ENCODE assay signal across 12 cellular contexts in the genomic region with DNA sequence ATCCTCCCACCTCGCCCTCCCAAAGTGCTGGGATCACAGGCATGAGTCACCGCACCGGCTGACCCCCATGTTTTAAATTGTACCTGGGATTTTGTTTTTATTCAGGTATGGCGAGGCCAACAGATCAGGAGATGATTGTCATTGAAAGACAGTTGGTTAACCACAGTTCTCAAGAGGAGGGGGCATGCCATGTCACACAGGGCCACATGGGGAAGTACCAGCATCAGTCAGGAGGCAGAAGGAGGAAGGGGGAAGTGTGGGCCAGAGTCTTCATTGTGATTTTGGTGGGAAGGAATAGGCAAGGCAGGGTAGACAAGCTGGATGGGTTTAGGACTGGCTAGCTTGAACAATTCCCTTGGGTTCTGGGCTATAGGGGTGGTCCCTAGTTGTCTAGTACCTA. TPM values are rescaled to one million over a fixed set of nuclear protein-coding genes. Genes with fewer than 3 reads are reported as not detected.
DNase-seq lines count a peak whose midpoint lies in the region; ATAC-seq lines count a peak whose summit lies in the region.
"Had no signal": no experiment of that assay in that cellular context is flagged by ENCODE, and none has a peak within 500 bp of the region (broad histone marks: within the 10 kb centered on the region; RNA-seq: fewer than 3 reads in every experiment).

No MANE protein-coding gene starts in this region.

- peak; percentile 63 for ATAC-seq in activated CD8-positive, alpha-beta memory T cell treated with anti-CD3 and anti-CD28 coated beads, Interleukin-2, amount 10 ng/mL, durations not matched to agents 7 days and 5 days
- peak; percentile 82 to 96 for ATAC-seq in activated naive CD4-positive, alpha-beta T cell treated with anti-CD3 and anti-CD28 coated beads, Interleukin-2, amount 50 U/mL, for 72 hours
- ATAC-seq in GM19351 (IDR thresholded peaks at IDR 0.05; ENCODE audit: unreplicated experiment) (no peak), GM21515 (IDR thresholded peaks at IDR 0.05; ENCODE audit: unreplicated experiment) (no peak)
- ATAC-seq: left lobe of liver had no signal

- no peaks in the 10 kb centered on the region for H3K36me3 Mint-ChIP-seq in activated CD8-positive, alpha-beta memory T cell treated with anti-CD3 and anti-CD28 coated beads, Interleukin-2, amount 10 ng/mL, durations not matched to agents 7 days and 5 days
- H3K36me3 Mint-ChIP-seq in activated naive CD4-positive, alpha-beta T cell treated with anti-CD3 and anti-CD28 coated beads, Interleukin-2, amount 50 U/mL, for 72 hours, result no peaks in the 10 kb centered on the region

- no peak overlapping the region for H3K27ac Mint-ChIP-seq in activated CD8-positive, alpha-beta memory T cell treated with anti-CD3 and anti-CD28 coated beads, Interleukin-2, amount 10 ng/mL, durations not matched to agents 7 days and 5 days
- peak overlapping the region in 1 of 2 donors; percentile 18 for H3K27ac Mint-ChIP-seq in activated naive CD4-positive, alpha-beta T cell treated with anti-CD3 and anti-CD28 coated beads, Interleukin-2, amount 50 U/mL, for 72 hours
- H3K27ac Mint-ChIP-seq: activated T-helper 2 cell treated with anti-CD3 and anti-CD28 coated beads, Interferon-gamma antibody, Interleukin-2, Interleukin-4, amounts not matched to agents 10 μg/mL and 5 μg/mL and 100 μg/mL, durations not matched to agents 14 hours and 24 hours and 36 hours had no signal

- H3K4me1 Mint-ChIP-seq in activated CD8-positive, alpha-beta memory T cell treated with anti-CD3 and anti-CD28 coated beads, Interleukin-2, amount 10 ng/mL, durations not matched to agents 7 days and 5 days, result peaks cover 40% of the 10 kb centered on the region

- CTCF ChIA-PET in activated CD8-positive, alpha-beta memory T cell treated with anti-CD3 and anti-CD28 coated beads, Interleukin-2, amount 10 ng/mL, durations not matched to agents 7 days and 5 days (lab: Charles Lee), result interaction anchor here (1.0 to 6.1 kb wide), 7 partner anchors 11 to 50 kb away, joined by 3 to 69 read pairs (median 3); no protein-coding TSS in a partner anchor

- peaks cover 19% of the 10 kb centered on the region for H3K27me3 Mint-ChIP-seq in activated CD8-positive, alpha-beta memory T cell treated with anti-CD3 and anti-CD28 coated beads, Interleukin-2, amount 10 ng/mL, durations not matched to agents 7 days and 5 days

- no peaks in the 10 kb centered on the region for H3K9me3 Mint-ChIP-seq in activated CD8-positive, alpha-beta memory T cell treated with anti-CD3 and anti-CD28 coated beads, Interleukin-2, amount 10 ng/mL, durations not matched to agents 7 days and 5 days (ENCODE audit: low read depth)
- H3K9me3 Mint-ChIP-seq in activated naive CD4-positive, alpha-beta T cell treated with anti-CD3 and anti-CD28 coated beads, Interleukin-2, amount 50 U/mL, for 72 hours, result no peaks in the 10 kb centered on the region
- H3K9me3 Mint-ChIP-seq: activated T-helper 2 cell treated with anti-CD3 and anti-CD28 coated beads, Interferon-gamma antibody, Interleukin-2, Interleukin-4, amounts not matched to agents 10 μg/mL and 5 μg/mL and 100 μg/mL, durations not matched to agents 14 hours and 24 hours and 36 hours had no signal

- DNase-seq in activated CD8-positive, alpha-beta memory T cell treated with anti-CD3 and anti-CD28 coated beads, Interleukin-2, amount 10 ng/mL, durations not matched to agents 7 days and 5 days, result peak; percentile 50
- DNase-seq in activated CD8-positive, alpha-beta memory T cell treated with anti-CD3 and anti-CD28 coated beads, Interleukin-2, amount 50 U/mL, for 4 hours, result no peak
- DNase-seq in NOMO-1 (lab: John Stamatoyannopoulos, UW; ENCODE audit: unreplicated experiment in 2 of 2) (peak; percentile 67 to 81), pons (ENCODE audit: low spot score) (peak; percentile 56), NCI-H128 (lab: John Stamatoyannopoulos, UW; ENCODE audit: unreplicated experiment) (no peak)
- peak in 1 of 2 donors; percentile 16 for DNase-seq in activated naive CD4-positive, alpha-beta T cell treated with anti-CD3 and anti-CD28 coated beads, Interleukin-2, amount 50 U/mL, for 72 hours (ENCODE audit: low spot score in 2 of 2)
- DNase-seq: colonic mucosa, NCI-H748 treated with DMSO at 0.1 percent for 48 hours had no signal

- H3K4me3 Mint-ChIP-seq in activated CD8-positive, alpha-beta memory T cell treated with anti-CD3 and anti-CD28 coated beads, Interleukin-2, amount 10 ng/mL, durations not matched to agents 7 days and 5 days, result no peak overlapping the region

RNA-seq across cellular contexts. Expression of a gene that starts 9.9 kb away (rescaled TPM):
- total RNA-seq in activated CD8-positive, alpha-beta memory T cell treated with anti-CD3 and anti-CD28 coated beads, Interleukin-2, amount 10 ng/mL, durations not matched to agents 7 days and 5 days, result under 1 TPM in 1 of 2 experiments, not detected in 1; 0.30 TPM
- total RNA-seq in activated naive CD4-positive, alpha-beta T cell treated with anti-CD3 and anti-CD28 coated beads, Interleukin-2, amount 50 U/mL, for 72 hours, result under 1 TPM in 1 of 2 donors, not detected in 1; 0.10 TPM
- total RNA-seq: activated T-helper 2 cell treated with anti-CD3 and anti-CD28 coated beads, Interferon-gamma antibody, Interleukin-2, Interleukin-4, amounts not matched to agents 10 μg/mL and 5 μg/mL and 100 μg/mL, durations not matched to agents 14 hours and 24 hours and 36 hours had no signal

RNA-seq across cellular contexts. Expression of a gene that starts 26.8 kb away (rescaled TPM):
- 10 to 100 TPM; 39.4 to 40.6 TPM for total RNA-seq in activated CD8-positive, alpha-beta memory T cell treated with anti-CD3 and anti-CD28 coated beads, Interleukin-2, amount 10 ng/mL, durations not matched to agents 7 days and 5 days
- total RNA-seq in activated naive CD4-positive, alpha-beta T cell treated with anti-CD3 and anti-CD28 coated beads, Interleukin-2, amount 50 U/mL, for 72 hours, result 10 to 100 TPM; 31.0 to 62.6 TPM

RNA-seq across cellular contexts. Expression of a gene that starts 30.3 kb away (rescaled TPM):
- 1 to 10 TPM; 1.7 to 2.0 TPM for total RNA-seq in activated CD8-positive, alpha-beta memory T cell treated with anti-CD3 and anti-CD28 coated beads, Interleukin-2, amount 10 ng/mL, durations not matched to agents 7 days and 5 days
- under 1 TPM; 0.34 to 0.66 TPM for total RNA-seq in activated naive CD4-positive, alpha-beta T cell treated with anti-CD3 and anti-CD28 coated beads, Interleukin-2, amount 50 U/mL, for 72 hours
- total RNA-seq: left lobe of liver had no signal

Comparison
In these comparisons a context has a peak if more than half of its experiments do, and no peak if none do; other contexts are left out.
1. DNase-seq: peak in activated CD8-positive, alpha-beta memory T cell treated with anti-CD3 and anti-CD28 coated beads, Interleukin-2, amount 10 ng/mL, durations not matched to agents 7 days and 5 days (single experiment), NOMO-1 (2 of 2) and pons (single experiment); none in activated CD8-positive, alpha-beta memory T cell treated with anti-CD3 and anti-CD28 coated beads, Interleukin-2, amount 50 U/mL, for 4 hours (single experiment) and NCI-H128 (single experiment).
2. ATAC-seq: peak in activated CD8-positive, alpha-beta memory T cell treated with anti-CD3 and anti-CD28 coated beads, Interleukin-2, amount 10 ng/mL, durations not matched to agents 7 days and 5 days (single experiment) and activated naive CD4-positive, alpha-beta T cell treated with anti-CD3 and anti-CD28 coated beads, Interleukin-2, amount 50 U/mL, for 72 hours (2 of 2); none in GM19351 (single experiment) and GM21515 (single experiment).